ENCODE assay signal across 13 cellular contexts in the genomic region with DNA sequence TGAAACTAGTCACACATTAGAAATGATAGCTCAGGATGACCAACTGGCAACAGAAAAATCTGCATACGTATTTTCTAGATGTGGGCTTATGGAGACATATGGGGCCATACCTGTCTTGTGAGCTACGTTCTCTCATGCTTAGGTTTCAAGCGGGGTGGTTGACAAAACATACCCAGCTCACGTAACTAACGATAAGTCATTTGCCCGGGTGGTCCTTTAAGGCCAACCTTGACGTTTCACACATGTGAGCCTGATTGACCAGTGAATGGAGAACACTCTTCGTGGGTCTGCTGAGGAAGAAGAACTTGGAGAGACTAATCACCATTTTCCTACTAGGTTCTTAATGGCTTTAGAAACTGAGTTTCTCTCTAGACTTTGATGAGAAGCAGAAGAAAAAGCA. TPM values are rescaled to one million over a fixed set of nuclear protein-coding genes. Genes with fewer than 3 reads are reported as not detected.
A peak's percentile ranks its signal among the peaks of the same experiment; 100 is the strongest.
DNase-seq lines count a peak whose midpoint lies in the region; ATAC-seq, FAIRE-seq and TF ChIP-seq lines count a peak whose summit lies in the region.
"Had no signal": no experiment of that assay in that cellular context is flagged by ENCODE, and none has a peak within 500 bp of the region (broad histone marks: within the 10 kb centered on the region; RNA-seq: fewer than 3 reads in every experiment).

No MANE protein-coding gene starts in this region.

- FAIRE-seq in kidney (lab: Jason Lieb, UNC): no peak

- TF ChIP-seq CTCF in kidney (IDR thresholded peaks at IDR 0.05; ENCODE audit: borderline replicate concordance, extremely low read depth, insufficient read depth): no peak

- H3K4me3 ChIP-seq in kidney (ENCODE audit: low read length in 2 of 2): no peak overlapping the region

- DNase-seq in activated naive CD4-positive, alpha-beta T cell treated with anti-CD3 and anti-CD28 coated beads, Interleukin-2, amount 10 ng/mL, durations not matched to agents 7 days and 5 days: no peak
- no peak for DNase-seq in activated naive CD4-positive, alpha-beta T cell treated with Interleukin-2 at 50 U/mL for 16 hours
- DNase-seq in T-helper 17 cell (no peak), kidney (no peak), substantia nigra (lab: John Stamatoyannopoulos, UW) (no peak), NCI-H1092 treated with DMSO at 0.1 percent for 48 hours (lab: John Stamatoyannopoulos, UW) (no peak)
- DNase-seq: NCI-H1092; NCI-H82; stimulated activated CD4-positive, alpha-beta T cell treated with anti-CD3 and anti-CD28 coated beads, Interleukin-4, amount 100 ng/mL, for 24 hours; SW 1271 had no signal

- no peaks in the 10 kb centered on the region for H3K9me3 ChIP-seq in T-helper 17 cell (ENCODE audit: control insufficient read depth, low read length, poor library complexity, severe bottlenecking)
- peaks cover 0 to 3% of the 10 kb centered on the region in 2 donors for H3K9me3 ChIP-seq in kidney (ENCODE audit: control insufficient read depth in 1 of 2, low read length in 2 of 2)

- CTCF ChIA-PET in activated naive CD4-positive, alpha-beta T cell treated with anti-CD3 and anti-CD28 coated beads, Interleukin-2, amount 10 ng/mL, durations not matched to agents 7 days and 5 days (lab: Charles Lee): interaction anchor here (1.0 to 3.4 kb wide), 8 partner anchors 10 to 71 kb away, joined by 3 to 33 read pairs (median 6); no protein-coding TSS in a partner anchor

- H3K4me1 Mint-ChIP-seq in activated naive CD4-positive, alpha-beta T cell treated with anti-CD3 and anti-CD28 coated beads, Interleukin-2, amount 10 ng/mL, durations not matched to agents 7 days and 5 days: peaks cover 69% of the 10 kb centered on the region
- H3K4me1 Mint-ChIP-seq in T-helper 17 cell: peaks cover 49% of the 10 kb centered on the region

- ATAC-seq in T-helper 17 cell (no peak), HG02759 (IDR thresholded peaks at IDR 0.05; ENCODE audit: unreplicated experiment) (no peak), HG03135 (IDR thresholded peaks at IDR 0.05; ENCODE audit: unreplicated experiment) (no peak)

- peak overlapping the region; percentile 10 to 84 for H3K27ac ChIP-seq in kidney (ENCODE audit: low read depth in 2 of 2, low read length in 2 of 2)
- H3K27ac ChIP-seq in substantia nigra (ENCODE audit: low read depth, low read length, poor library complexity, severe bottlenecking): peak overlapping the region; percentile 49

- H3K4me3 Mint-ChIP-seq in activated naive CD4-positive, alpha-beta T cell treated with anti-CD3 and anti-CD28 coated beads, Interleukin-2, amount 10 ng/mL, durations not matched to agents 7 days and 5 days: peak overlapping the region; percentile 75
- peak overlapping the region; percentile 82 for H3K4me3 Mint-ChIP-seq in T-helper 17 cell

- intact Hi-C loops in kidney (cut with DNase I): no loop called here

- peaks cover 18% of the 10 kb centered on the region for H3K36me3 Mint-ChIP-seq in activated naive CD4-positive, alpha-beta T cell treated with anti-CD3 and anti-CD28 coated beads, Interleukin-2, amount 10 ng/mL, durations not matched to agents 7 days and 5 days
- peaks cover 5% of the 10 kb centered on the region for H3K36me3 Mint-ChIP-seq in T-helper 17 cell (ENCODE audit: low read depth)
- H3K36me3 Mint-ChIP-seq: type B pancreatic cell had no signal

- H3K27ac Mint-ChIP-seq in activated naive CD4-positive, alpha-beta T cell treated with anti-CD3 and anti-CD28 coated beads, Interleukin-2, amount 10 ng/mL, durations not matched to agents 7 days and 5 days: peak overlapping the region; percentile 95
- H3K27ac Mint-ChIP-seq in T-helper 17 cell: peak overlapping the region; percentile 85
- H3K27ac Mint-ChIP-seq: type B pancreatic cell had no signal

- no peak overlapping the region for H3K9ac ChIP-seq in kidney (ENCODE audit: low read length in 2 of 2)

- H3K27me3 Mint-ChIP-seq in activated naive CD4-positive, alpha-beta T cell treated with anti-CD3 and anti-CD28 coated beads, Interleukin-2, amount 10 ng/mL, durations not matched to agents 7 days and 5 days: no peaks in the 10 kb centered on the region
- H3K27me3 Mint-ChIP-seq in T-helper 17 cell: no peaks in the 10 kb centered on the region

- H3K4me1 ChIP-seq in kidney (ENCODE audit: control insufficient read depth in 1 of 2, insufficient read depth in 1 of 2, low read depth in 1 of 2, low read length in 2 of 2): peaks cover 8 to 13% of the 10 kb centered on the region in 2 donors

- H3K36me3 ChIP-seq in kidney (ENCODE audit: control insufficient read depth in 1 of 2, insufficient read depth in 2 of 2, low read length in 2 of 2): no peaks in the 10 kb centered on the region

- peaks cover 11% of the 10 kb centered on the region for H3K9me3 Mint-ChIP-seq in activated naive CD4-positive, alpha-beta T cell treated with anti-CD3 and anti-CD28 coated beads, Interleukin-2, amount 10 ng/mL, durations not matched to agents 7 days and 5 days
- H3K9me3 Mint-ChIP-seq: type B pancreatic cell had no signal

RNA-seq across cellular contexts. Expression of a gene that starts 13.5 kb away (rescaled TPM):
- total RNA-seq in T-helper 17 cell: 100 to 1,000 TPM in 1 of 2 donors, 10 to 100 TPM in 1; 88.0 to 101 TPM
- 18.3 TPM for total RNA-seq in kidney
- polyA plus RNA-seq in kidney (ENCODE audit: insufficient read depth, low read depth, low replicate concordance): 3.9 TPM
